ENCODE assay signal across 8 cellular contexts in genomic region chrX:53287493-53288138, GRCh38. TPM values are rescaled to one million over a fixed set of nuclear protein-coding genes. Genes with fewer than 3 reads are reported as not detected.
DNase-seq lines count a peak whose midpoint lies in the region; ATAC-seq and TF ChIP-seq lines count a peak whose summit lies in the region.

No MANE protein-coding gene starts in this region.

- no peak for DNase-seq in CD14-positive monocyte (ENCODE audit: low spot score)
- DNase-seq in SW480 (ENCODE audit: low spot score) = peak; percentile 75
- DNase-seq in MCF 10A (ENCODE audit: unreplicated experiment) = peak; percentile 84
- DNase-seq in left colon = peak; percentile 59 to 77
- DNase-seq in stimulated activated CD8-positive, alpha-beta memory T cell treated with anti-CD3 and anti-CD28 coated beads, Interleukin-4, amount 100 ng/mL, for 48 hours = peak; percentile 26
- no peak for DNase-seq in NCI-H510A treated with DMSO at 0.1 percent for 48 hours (lab: John Stamatoyannopoulos, UW)

- no TSS peak for BruUV-seq in MCF 10A (replicated peaks; lab: Mats Ljungman, UMichigan)

- CTCF ChIA-PET in MCF 10A (lab: Yijun Ruan, JAX) = interaction anchor here (0.7 to 2.5 kb wide), 9 partner anchors 8 to 217 kb away, joined by 3 to 13 read pairs (median 3); no protein-coding TSS in a partner anchor

- intact Hi-C loops in CD14-positive monocyte (cut with micrococcal nuclease) (no loop called here), MCF 10A (cut with micrococcal nuclease) (no loop called here), left colon (cut with DNase I, micrococcal nuclease) (no loop called here)

- ATAC-seq in left colon (peak; percentile 89), GM21423 (IDR thresholded peaks at IDR 0.05; ENCODE audit: unreplicated experiment) (no peak)

- no peaks in the 10 kb centered on the region for H3K36me3 Mint-ChIP-seq in CD14-positive monocyte
- H3K36me3 Mint-ChIP-seq in MCF 10A (ENCODE audit: insufficient read depth, unreplicated experiment) = no peaks in the 10 kb centered on the region

- TF ChIP-seq EP300 in Ishikawa (IDR thresholded peaks at IDR 0.05; ENCODE audit: borderline replicate concordance) = no peak

- no peak for TF ChIP-seq CTCF in CD14-positive monocyte (IDR thresholded peaks at IDR 0.05)
- no peak for TF ChIP-seq CTCF in MCF 10A (IDR thresholded peaks at IDR 0.05; ENCODE audit: unreplicated experiment)

- peaks cover 50% of the 10 kb centered on the region for H3K4me1 Mint-ChIP-seq in CD14-positive monocyte
- H3K4me1 Mint-ChIP-seq in MCF 10A (ENCODE audit: insufficient read depth, unreplicated experiment) = peaks cover 21% of the 10 kb centered on the region

- POLR2A ChIA-PET in MCF 10A (lab: Yijun Ruan, JAX) = interaction anchor here (0.7 to 1.3 kb wide), 4 partner anchors 9 to 62 kb away, joined by 3 to 7 read pairs (median 4); no protein-coding TSS in a partner anchor

- H3K4me3 Mint-ChIP-seq in CD14-positive monocyte (peak overlapping the region; percentile 55 to 62), MCF 10A (ENCODE audit: unreplicated experiment) (peak overlapping the region; percentile 17)

- TF ChIP-seq RAD21 in Ishikawa (IDR thresholded peaks at IDR 0.05; ENCODE audit: low read depth) = no peak

- H3K27ac Mint-ChIP-seq in CD14-positive monocyte = peak overlapping the region; percentile 84 to 93 (median 88)
- no peak overlapping the region for H3K27ac Mint-ChIP-seq in MCF 10A (ENCODE audit: low read depth, unreplicated experiment)

- H3K27me3 Mint-ChIP-seq in CD14-positive monocyte (ENCODE audit: low read depth in 3 of 3) = peaks cover 0 to 43% (median 2%) of the 10 kb centered on the region in 3 donors
- peaks cover 85% of the 10 kb centered on the region for H3K27me3 Mint-ChIP-seq in MCF 10A (ENCODE audit: insufficient read depth, unreplicated experiment)

- H3K9me3 Mint-ChIP-seq in CD14-positive monocyte (peaks cover 0 to 3% (median 0%) of the 10 kb centered on the region in 7 donors), MCF 10A (ENCODE audit: unreplicated experiment) (no peaks in the 10 kb centered on the region)

TF ChIP-seq in Ishikawa, 13 proteins besides CTCF, POLR2A, EP300 and RAD21:
- TF ChIP-seq CEBPB (IDR thresholded peaks at IDR 0.05) (no peak), NFIC (IDR thresholded peaks at IDR 0.05) (peak; percentile 32; the same call in 1 of the 2 replicates)
- TF ChIP-seq, protein P1, sequence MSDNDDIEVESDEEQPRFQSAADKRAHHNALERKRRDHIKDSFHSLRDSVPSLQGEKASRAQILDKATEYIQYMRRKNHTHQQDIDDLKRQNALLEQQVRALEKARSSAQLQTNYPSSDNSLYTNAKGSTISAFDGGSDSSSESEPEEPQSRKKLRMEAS (IDR thresholded peaks at IDR 0.05) = peak; percentile 27; the same call in 1 of the 2 replicates
- TF ChIP-seq, protein P2, sequence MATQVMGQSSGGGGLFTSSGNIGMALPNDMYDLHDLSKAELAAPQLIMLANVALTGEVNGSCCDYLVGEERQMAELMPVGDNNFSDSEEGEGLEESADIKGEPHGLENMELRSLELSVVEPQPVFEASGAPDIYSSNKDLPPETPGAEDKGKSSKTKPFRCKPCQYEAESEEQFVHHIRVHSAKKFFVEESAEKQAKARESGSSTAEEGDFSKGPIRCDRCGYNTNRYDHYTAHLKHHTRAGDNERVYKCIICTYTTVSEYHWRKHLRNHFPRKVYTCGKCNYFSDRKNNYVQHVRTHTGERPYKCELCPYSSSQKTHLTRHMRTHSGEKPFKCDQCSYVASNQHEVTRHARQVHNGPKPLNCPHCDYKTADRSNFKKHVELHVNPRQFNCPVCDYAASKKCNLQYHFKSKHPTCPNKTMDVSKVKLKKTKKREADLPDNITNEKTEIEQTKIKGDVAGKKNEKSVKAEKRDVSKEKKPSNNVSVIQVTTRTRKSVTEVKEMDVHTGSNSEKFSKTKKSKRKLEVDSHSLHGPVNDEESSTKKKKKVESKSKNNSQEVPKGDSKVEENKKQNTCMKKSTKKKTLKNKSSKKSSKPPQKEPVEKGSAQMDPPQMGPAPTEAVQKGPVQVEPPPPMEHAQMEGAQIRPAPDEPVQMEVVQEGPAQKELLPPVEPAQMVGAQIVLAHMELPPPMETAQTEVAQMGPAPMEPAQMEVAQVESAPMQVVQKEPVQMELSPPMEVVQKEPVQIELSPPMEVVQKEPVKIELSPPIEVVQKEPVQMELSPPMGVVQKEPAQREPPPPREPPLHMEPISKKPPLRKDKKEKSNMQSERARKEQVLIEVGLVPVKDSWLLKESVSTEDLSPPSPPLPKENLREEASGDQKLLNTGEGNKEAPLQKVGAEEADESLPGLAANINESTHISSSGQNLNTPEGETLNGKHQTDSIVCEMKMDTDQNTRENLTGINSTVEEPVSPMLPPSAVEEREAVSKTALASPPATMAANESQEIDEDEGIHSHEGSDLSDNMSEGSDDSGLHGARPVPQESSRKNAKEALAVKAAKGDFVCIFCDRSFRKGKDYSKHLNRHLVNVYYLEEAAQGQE (IDR thresholded peaks at IDR 0.05; ENCODE audit: low read depth) = no peak

RNA-seq across cellular contexts. Expression of gene IQSEC2, which starts 6.2 kb away (rescaled TPM):
- 1 to 10 TPM; 6.5 to 6.9 TPM for polyA plus RNA-seq in CD14-positive monocyte
- total RNA-seq in MCF 10A (2022) (19.8 and 23.0 TPM in 2 replicates), left colon (10 to 100 TPM; 32.1 to 32.9 TPM)

Comparison
In these comparisons a context has a peak if more than half of its experiments do, and no peak if none do; other contexts are left out.
1. DNase-seq: peak in SW480 (single experiment), MCF 10A (single experiment), left colon (2 of 2) and stimulated activated CD8-positive, alpha-beta memory T cell treated with anti-CD3 and anti-CD28 coated beads, Interleukin-4, amount 100 ng/mL, for 48 hours (single experiment); none in CD14-positive monocyte (single experiment) and NCI-H510A treated with DMSO at 0.1 percent for 48 hours (single experiment).